ENCODE assay signal across 29 cellular contexts in genomic region chr17:7700510-7700909, GRCh38. TPM values are rescaled to one million over a fixed set of nuclear protein-coding genes. Genes with fewer than 3 reads are reported as not detected.
"Had no signal": no experiment of that assay in that cellular context is flagged by ENCODE, and none has a peak within 500 bp of the region (broad histone marks: within the 10 kb centered on the region; RNA-seq: fewer than 3 reads in every experiment).

No MANE protein-coding gene starts in this region.

- H3K9me3 Mint-ChIP-seq: activated CD4-positive, alpha-beta memory T cell treated with anti-CD3 and anti-CD28 coated beads for 36 hours; activated CD4-positive, alpha-beta T cell treated with anti-CD3 and anti-CD28 coated beads, Interleukin-2, amount 10 ng/mL, durations not matched to agents 24 days and 14 days; activated naive CD4-positive, alpha-beta T cell treated with anti-CD3 and anti-CD28 coated beads, Interleukin-2, amount 10 ng/mL, durations not matched to agents 7 days and 5 days; activated naive CD4-positive, alpha-beta T cell treated with anti-CD3 and anti-CD28 coated beads, Interleukin-2, amount 50 U/mL, for 72 hours; activated naive CD8-positive, alpha-beta T cell treated with anti-CD3 and anti-CD28 coated beads, Interleukin-2, amount 10 ng/mL, durations not matched to agents 7 days and 5 days had no signal

- H3K4me3 Mint-ChIP-seq: activated CD4-positive, alpha-beta memory T cell treated with anti-CD3 and anti-CD28 coated beads for 36 hours; activated CD4-positive, alpha-beta T cell treated with anti-CD3 and anti-CD28 coated beads for 36 hours; activated CD4-positive, alpha-beta T cell treated with anti-CD3 and anti-CD28 coated beads, Interleukin-2, amount 10 ng/mL, durations not matched to agents 24 days and 14 days; activated CD8-positive, alpha-beta memory T cell treated with anti-CD3 and anti-CD28 coated beads, Interleukin-2, amount 10 ng/mL, durations not matched to agents 7 days and 5 days; activated CD8-positive, alpha-beta T cell treated with anti-CD3 and anti-CD28 coated beads, Interleukin-2, amount 10 ng/mL, durations not matched to agents 7 days and 5 days; activated naive CD4-positive, alpha-beta T cell treated with anti-CD3 and anti-CD28 coated beads, Interleukin-2, amount 10 ng/mL, durations not matched to agents 7 days and 5 days; activated naive CD8-positive, alpha-beta T cell treated with anti-CD3 and anti-CD28 coated beads, Interleukin-2, amount 10 ng/mL, durations not matched to agents 7 days and 5 days; brain had no signal

- ATAC-seq: activated CD4-positive, alpha-beta T cell treated with anti-CD3 and anti-CD28 coated beads for 36 hours; activated CD8-positive, alpha-beta memory T cell treated with anti-CD3 and anti-CD28 coated beads, Interleukin-2, amount 10 ng/mL, durations not matched to agents 7 days and 5 days; activated CD8-positive, alpha-beta T cell treated with anti-CD3 and anti-CD28 coated beads, Interleukin-2, amount 10 ng/mL, durations not matched to agents 7 days and 5 days; activated naive CD4-positive, alpha-beta T cell treated with anti-CD3 and anti-CD28 coated beads, Interleukin-2, amount 50 U/mL, for 72 hours; foreskin keratinocyte; gastroesophageal sphincter; heart right ventricle had no signal

- H3K27ac Mint-ChIP-seq: activated CD4-positive, alpha-beta memory T cell treated with anti-CD3 and anti-CD28 coated beads for 36 hours; activated CD4-positive, alpha-beta T cell treated with anti-CD3 and anti-CD28 coated beads for 36 hours; activated CD4-positive, alpha-beta T cell treated with anti-CD3 and anti-CD28 coated beads, Interleukin-2, amount 10 ng/mL, durations not matched to agents 24 days and 14 days; activated CD8-positive, alpha-beta memory T cell treated with anti-CD3 and anti-CD28 coated beads, Interleukin-2, amount 10 ng/mL, durations not matched to agents 7 days and 5 days; activated CD8-positive, alpha-beta T cell treated with anti-CD3 and anti-CD28 coated beads, Interleukin-2, amount 10 ng/mL, durations not matched to agents 7 days and 5 days; activated naive CD4-positive, alpha-beta T cell treated with anti-CD3 and anti-CD28 coated beads, Interleukin-2, amount 50 U/mL, for 72 hours; activated naive CD8-positive, alpha-beta T cell treated with anti-CD3 and anti-CD28 coated beads, Interleukin-2, amount 10 ng/mL, durations not matched to agents 7 days and 5 days had no signal

- DNase-seq: activated CD4-positive, alpha-beta memory T cell treated with anti-CD3 and anti-CD28 coated beads for 36 hours; activated CD4-positive, alpha-beta T cell treated with anti-CD3 and anti-CD28 coated beads for 36 hours; activated CD4-positive, alpha-beta T cell treated with anti-CD3 and anti-CD28 coated beads, Interleukin-2, amount 10 ng/mL, durations not matched to agents 24 days and 14 days; activated CD4-positive, CD25-positive, alpha-beta regulatory T cell; activated CD4-positive, CD25-positive, alpha-beta regulatory T cell treated with anti-CD3 and anti-CD28 coated beads, Interleukin-2, amount 50 U/mL, for 72 hours; activated CD8-positive, alpha-beta memory T cell treated with anti-CD3 and anti-CD28 coated beads, Interleukin-2, amount 10 ng/mL, durations not matched to agents 7 days and 5 days; activated CD8-positive, alpha-beta memory T cell treated with anti-CD3 and anti-CD28 coated beads, Interleukin-2, amount 50 U/mL, for 4 hours; activated CD8-positive, alpha-beta T cell treated with anti-CD3 and anti-CD28 coated beads, Interleukin-2, amount 10 ng/mL, durations not matched to agents 7 days and 5 days; activated gamma-delta T cell; activated naive CD4-positive, alpha-beta T cell; activated naive CD4-positive, alpha-beta T cell treated with anti-CD3 and anti-CD28 coated beads, Interleukin-2, amount 10 ng/mL, durations not matched to agents 7 days and 5 days; activated naive CD8-positive, alpha-beta T cell treated with anti-CD3 and anti-CD28 coated beads, Interleukin-2, amount 10 ng/mL, durations not matched to agents 7 days and 5 days; activated T-cell treated with anti-CD3 and anti-CD28 coated beads, Interleukin-2, amount 50 U/mL, for 1 hour; activated T-cell treated with anti-CD3 and anti-CD28 coated beads, Interleukin-2, amount 50 U/mL, for 48 hours; central memory CD4-positive, alpha-beta T cell; cerebellar nuclear complex; colonic mucosa; effector CD8-positive, alpha-beta T cell; foreskin keratinocyte; heart right ventricle; T-helper 2 cell had no signal

RNA-seq across cellular contexts. Expression of gene EFNB3, which starts 4.5 kb away (rescaled TPM):
- total RNA-seq: activated CD4-positive, alpha-beta memory T cell treated with anti-CD3 and anti-CD28 coated beads for 36 hours; activated CD4-positive, alpha-beta T cell treated with anti-CD3 and anti-CD28 coated beads for 36 hours; activated CD4-positive, alpha-beta T cell treated with anti-CD3 and anti-CD28 coated beads, Interleukin-2, amount 10 ng/mL, durations not matched to agents 24 days and 14 days; activated CD8-positive, alpha-beta memory T cell treated with anti-CD3 and anti-CD28 coated beads, Interleukin-2, amount 10 ng/mL, durations not matched to agents 7 days and 5 days; activated CD8-positive, alpha-beta T cell treated with anti-CD3 and anti-CD28 coated beads, Interleukin-2, amount 10 ng/mL, durations not matched to agents 7 days and 5 days; activated naive CD4-positive, alpha-beta T cell treated with anti-CD3 and anti-CD28 coated beads, Interleukin-2, amount 50 U/mL, for 72 hours; activated naive CD8-positive, alpha-beta T cell treated with anti-CD3 and anti-CD28 coated beads, Interleukin-2, amount 10 ng/mL, durations not matched to agents 7 days and 5 days; ascending aorta; T-helper 1 cell treated with Interleukin-12 subunit alpha and Interleukin-12 subunit beta and Interleukin-4 antibody, amounts not matched to agents 30 ng/mL and 1 ng/mL, for 36 hours had no signal

RNA-seq across cellular contexts. Expression of gene DNAH2, which starts 17.0 kb away (rescaled TPM):
- total RNA-seq: activated CD4-positive, alpha-beta memory T cell treated with anti-CD3 and anti-CD28 coated beads for 36 hours; activated CD4-positive, alpha-beta T cell treated with anti-CD3 and anti-CD28 coated beads for 36 hours; activated CD4-positive, alpha-beta T cell treated with anti-CD3 and anti-CD28 coated beads, Interleukin-2, amount 10 ng/mL, durations not matched to agents 24 days and 14 days; activated CD8-positive, alpha-beta memory T cell treated with anti-CD3 and anti-CD28 coated beads, Interleukin-2, amount 10 ng/mL, durations not matched to agents 7 days and 5 days; activated CD8-positive, alpha-beta T cell treated with anti-CD3 and anti-CD28 coated beads, Interleukin-2, amount 10 ng/mL, durations not matched to agents 7 days and 5 days; activated naive CD8-positive, alpha-beta T cell treated with anti-CD3 and anti-CD28 coated beads, Interleukin-2, amount 10 ng/mL, durations not matched to agents 7 days and 5 days; epithelial cell of proximal tubule; glomerular endothelial cell; T-helper 1 cell treated with Interleukin-12 subunit alpha and Interleukin-12 subunit beta and Interleukin-4 antibody, amounts not matched to agents 30 ng/mL and 1 ng/mL, for 36 hours had no signal

RNA-seq across cellular contexts. Expression of gene ATP1B2, which starts 49.8 kb away (rescaled TPM):
- total RNA-seq: activated CD8-positive, alpha-beta T cell treated with anti-CD3 and anti-CD28 coated beads, Interleukin-2, amount 10 ng/mL, durations not matched to agents 7 days and 5 days; dermis microvascular lymphatic vessel endothelial cell; epithelial cell of proximal tubule; foreskin keratinocyte; glomerular endothelial cell had no signal
